Comparison of ENCODE assay signal across 21 cellular contexts in the genomic region with DNA sequence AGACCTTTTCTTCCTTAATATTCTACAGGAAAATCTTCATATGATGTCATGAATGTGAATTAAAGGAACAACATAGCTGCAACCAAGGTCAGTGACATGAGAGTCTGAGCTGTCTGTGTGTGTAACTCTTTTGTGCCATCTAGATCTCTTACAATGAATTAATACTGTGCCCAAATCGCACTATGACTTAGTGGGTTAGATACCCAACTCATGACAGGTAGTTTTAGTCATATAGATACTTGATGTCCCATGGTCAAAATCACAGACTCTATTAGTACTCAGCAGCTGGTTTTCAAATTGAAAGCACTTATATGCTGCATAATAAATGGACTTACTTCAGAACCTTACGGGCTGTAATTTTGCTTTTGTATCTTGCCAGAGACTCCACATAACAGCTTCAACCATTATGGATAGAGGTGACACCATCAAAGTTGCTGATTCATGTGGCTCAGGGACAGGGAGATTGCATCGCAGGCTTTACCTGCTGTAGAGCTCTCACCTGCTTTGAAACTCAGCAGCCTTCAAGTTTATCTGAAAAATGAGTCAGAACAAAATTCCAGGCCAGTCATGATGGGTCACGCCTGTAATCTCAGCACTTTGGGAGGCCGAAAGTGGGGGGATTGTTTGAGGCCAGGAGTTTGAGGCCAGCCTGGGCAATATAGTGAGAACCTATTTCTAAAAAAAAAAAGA. TPM values are rescaled to one million over a fixed set of nuclear protein-coding genes. Genes with fewer than 3 reads are reported as not detected.
DNase-seq lines count a peak whose midpoint lies in the region; ATAC-seq and TF ChIP-seq lines count a peak whose summit lies in the region.
"Had no signal": no experiment of that assay in that cellular context is flagged by ENCODE, and none has a peak within 500 bp of the region (broad histone marks: within the 10 kb centered on the region; RNA-seq: fewer than 3 reads in every experiment).

No MANE protein-coding gene starts in this region.

- peaks cover 5% of the 10 kb centered on the region for H3K27me3 ChIP-seq in transverse colon
- H3K27me3 ChIP-seq: BLaER1 had no signal

- H3K36me3 ChIP-seq in transverse colon = no peaks in the 10 kb centered on the region
- H3K36me3 ChIP-seq: BLaER1, HAP-1, MG63 had no signal

- ATAC-seq in activated naive CD4-positive, alpha-beta T cell treated with anti-CD3 and anti-CD28 coated beads, Interleukin-2, amount 50 U/mL, for 72 hours = peak; percentile 59 to 65
- ATAC-seq: Right ventricle myocardium inferior had no signal

- WGBS in transverse colon (ENCODE audit: low coverage in 1 of 2), 2 donors = 75 to 80% methylated on average over 2 to 5 of the region's 5 CpGs

- no peaks in the 10 kb centered on the region for H3K9me3 ChIP-seq in transverse colon
- H3K9me3 ChIP-seq: BLaER1, HAP-1, MG63 had no signal

- H3K27ac ChIP-seq in RWPE1 (no peak overlapping the region), transverse colon (no peak overlapping the region)
- H3K27ac ChIP-seq: BLaER1, GM23248 had no signal

- in situ Hi-C loops in transverse colon (cut with MboI; ENCODE audit: low pct_ligation_motif_present in 1 of 4, low pct_unique_long_range_greater_than_20kb in 1 of 4, low sequenced_read_pairs in 3 of 4) = loop anchor here in 1 of 4 donors (25.0 kb wide), 1 partner anchor 378 kb away; no protein-coding TSS in a partner anchor

- CTCF ChIA-PET in activated naive CD4-positive, alpha-beta T cell treated with anti-CD3 and anti-CD28 coated beads, Interleukin-2, amount 10 ng/mL, durations not matched to agents 7 days and 5 days (lab: Charles Lee) = no interaction called here
- CTCF ChIA-PET in RWPE1 (lab: Yijun Ruan, JAX) = interaction anchor here (0.6 to 1.1 kb wide), 2 partner anchors 48 to 53 kb away, joined by 3 to 4 read pairs; no protein-coding TSS in a partner anchor

- no peak for TF ChIP-seq CTCF in RWPE1 (conservative IDR thresholded peaks at IDR 0.05; ENCODE audit: low read depth)
- TF ChIP-seq CTCF in epithelial cell of esophagus (IDR thresholded peaks at IDR 0.05; ENCODE audit: insufficient read depth, low read depth, low read length, missing control alignments) = no peak
- no peak for TF ChIP-seq CTCF in type B pancreatic cell (conservative IDR thresholded peaks at IDR 0.05)
- no peak for TF ChIP-seq CTCF in transverse colon (IDR thresholded peaks at IDR 0.05)

- no peak overlapping the region for H3K4me3 Mint-ChIP-seq in activated naive CD4-positive, alpha-beta T cell treated with anti-CD3 and anti-CD28 coated beads, Interleukin-2, amount 10 ng/mL, durations not matched to agents 7 days and 5 days
- H3K4me3 Mint-ChIP-seq in type B pancreatic cell = no peak overlapping the region
- H3K4me3 Mint-ChIP-seq: CD4-positive, alpha-beta memory T cell; IgD-negative memory B cell had no signal

- H3K4me1 ChIP-seq in transverse colon = no peaks in the 10 kb centered on the region
- H3K4me1 ChIP-seq: BLaER1, HAP-1 had no signal

- DNase-seq in activated naive CD4-positive, alpha-beta T cell treated with anti-CD3 and anti-CD28 coated beads, Interleukin-2, amount 50 U/mL, for 72 hours (ENCODE audit: low spot score in 2 of 2) = no peak
- no peak for DNase-seq in activated naive CD4-positive, alpha-beta T cell treated with anti-CD3 and anti-CD28 coated beads, Interleukin-2, amount 10 ng/mL, durations not matched to agents 7 days and 5 days
- DNase-seq in RWPE1 (ENCODE audit: low spot score) (peak; percentile 15), epithelial cell of esophagus (ENCODE audit: low read depth) (peak; percentile 82), type B pancreatic cell (ENCODE audit: extremely low spot score, unreplicated experiment) (no peak), transverse colon (no peak), NK-92 (lab: John Stamatoyannopoulos, UW; ENCODE audit: unreplicated experiment) (no peak)
- DNase-seq: CD4-positive, alpha-beta memory T cell; GF-D8; GM23248; Kasumi-1; MG63; NCI-H1092; NCI-H1436 treated with DMSO at 0.1 percent for 48 hours; NCI-H2081 treated with DMSO at 0.1 percent for 48 hours; NCI-H748 treated with DMSO at 0.1 percent for 48 hours had no signal

- peaks cover 0 to 20% of the 10 kb centered on the region in 2 donors for H3K9me3 Mint-ChIP-seq in activated naive CD4-positive, alpha-beta T cell treated with anti-CD3 and anti-CD28 coated beads, Interleukin-2, amount 50 U/mL, for 72 hours
- peaks cover 6% of the 10 kb centered on the region for H3K9me3 Mint-ChIP-seq in activated naive CD4-positive, alpha-beta T cell treated with anti-CD3 and anti-CD28 coated beads, Interleukin-2, amount 10 ng/mL, durations not matched to agents 7 days and 5 days
- peaks cover 7% of the 10 kb centered on the region for H3K9me3 Mint-ChIP-seq in type B pancreatic cell

- TF ChIP-seq EP300 in transverse colon (IDR thresholded peaks at IDR 0.05; ENCODE audit: low read depth) = no peak

- peaks cover 21% of the 10 kb centered on the region for H3K27me3 Mint-ChIP-seq in activated naive CD4-positive, alpha-beta T cell treated with anti-CD3 and anti-CD28 coated beads, Interleukin-2, amount 10 ng/mL, durations not matched to agents 7 days and 5 days
- peaks cover 38% of the 10 kb centered on the region for H3K27me3 Mint-ChIP-seq in type B pancreatic cell

- H3K4me3 ChIP-seq in epithelial cell of esophagus (ENCODE audit: low read length) (no peak overlapping the region), transverse colon (no peak overlapping the region)
- H3K4me3 ChIP-seq: BLaER1, GM23248, HAP-1, MG63 had no signal

- H3K36me3 Mint-ChIP-seq in activated naive CD4-positive, alpha-beta T cell treated with anti-CD3 and anti-CD28 coated beads, Interleukin-2, amount 50 U/mL, for 72 hours = peaks cover 0 to 7% of the 10 kb centered on the region in 2 donors
- H3K36me3 Mint-ChIP-seq in activated naive CD4-positive, alpha-beta T cell treated with anti-CD3 and anti-CD28 coated beads, Interleukin-2, amount 10 ng/mL, durations not matched to agents 7 days and 5 days = no peaks in the 10 kb centered on the region
- no peaks in the 10 kb centered on the region for H3K36me3 Mint-ChIP-seq in type B pancreatic cell
- H3K36me3 Mint-ChIP-seq: CD4-positive, alpha-beta memory T cell; IgD-negative memory B cell had no signal

- H3K4me1 Mint-ChIP-seq in activated naive CD4-positive, alpha-beta T cell treated with anti-CD3 and anti-CD28 coated beads, Interleukin-2, amount 10 ng/mL, durations not matched to agents 7 days and 5 days = peaks cover under 1% of the 10 kb centered on the region
- H3K4me1 Mint-ChIP-seq in type B pancreatic cell (ENCODE audit: unreplicated experiment) = no peaks in the 10 kb centered on the region

- TF ChIP-seq POLR2A in transverse colon (IDR thresholded peaks at IDR 0.05) = no peak

- intact Hi-C loops in transverse colon (cut with DNase I; ENCODE audit: low total_unique reads) = no loop called here

- no peak overlapping the region for H3K27ac Mint-ChIP-seq in activated naive CD4-positive, alpha-beta T cell treated with anti-CD3 and anti-CD28 coated beads, Interleukin-2, amount 50 U/mL, for 72 hours
- no peak overlapping the region for H3K27ac Mint-ChIP-seq in activated naive CD4-positive, alpha-beta T cell treated with anti-CD3 and anti-CD28 coated beads, Interleukin-2, amount 10 ng/mL, durations not matched to agents 7 days and 5 days
- H3K27ac Mint-ChIP-seq in type B pancreatic cell = peak overlapping the region; percentile 64
- H3K27ac Mint-ChIP-seq: CD4-positive, alpha-beta memory T cell; IgD-negative memory B cell had no signal

- POLR2A ChIA-PET in RWPE1 (lab: Yijun Ruan, JAX; ENCODE audit: low non-redundant PET) = interaction anchor here (0.7 kb wide), 1 partner anchor 50 kb away, joined by 3 read pairs; no protein-coding TSS in a partner anchor

RNA-seq across cellular contexts. Expression of a gene that starts 12.3 kb away (rescaled TPM):
- 10 to 100 TPM in 1 of 2 donors, 1 to 10 TPM in 1; 7.7 to 12.0 TPM for total RNA-seq in activated naive CD4-positive, alpha-beta T cell treated with anti-CD3 and anti-CD28 coated beads, Interleukin-2, amount 50 U/mL, for 72 hours
- total RNA-seq in type B pancreatic cell (ENCODE audit: low replicate concordance) (13.1 and 18.2 TPM in 2 replicates), transverse colon (100 to 1,000 TPM in 1 of 4 donors, 10 to 100 TPM in 3; 10.9 to 168 (median 17.8) TPM)

RNA-seq across cellular contexts. Expression of a gene that starts 12.6 kb away (rescaled TPM):
- total RNA-seq in activated naive CD4-positive, alpha-beta T cell treated with anti-CD3 and anti-CD28 coated beads, Interleukin-2, amount 50 U/mL, for 72 hours = 1 to 10 TPM in 1 of 2 donors, under 1 TPM in 1; 0.97 to 3.8 TPM
- 0.85 and 3.9 TPM in 2 replicates for total RNA-seq in type B pancreatic cell (ENCODE audit: low replicate concordance)
- 1 to 10 TPM in 3 of 4 donors, not detected in 1; 2.1 to 5.2 (median 2.6) TPM for total RNA-seq in transverse colon
- total RNA-seq: A673 had no signal

RNA-seq across cellular contexts. Expression of a gene that starts 34.0 kb away (rescaled TPM):
- 100 to 1,000 TPM; 110 to 145 TPM for total RNA-seq in activated naive CD4-positive, alpha-beta T cell treated with anti-CD3 and anti-CD28 coated beads, Interleukin-2, amount 50 U/mL, for 72 hours
- total RNA-seq in type B pancreatic cell (ENCODE audit: low replicate concordance) (1.6 and 7.7 TPM in 2 replicates), transverse colon (10 to 100 TPM in 3 of 4 donors, not detected in 1; 26.5 to 72.2 (median 37.4) TPM)
- total RNA-seq: A673 had no signal

Comparison
In these comparisons a context has a peak if more than half of its experiments do, and no peak if none do; other contexts are left out.
1. DNase-seq: peak in RWPE1 (single experiment) and epithelial cell of esophagus (single experiment); none in activated naive CD4-positive, alpha-beta T cell treated with anti-CD3 and anti-CD28 coated beads, Interleukin-2, amount 50 U/mL, for 72 hours (0 of 2), activated naive CD4-positive, alpha-beta T cell treated with anti-CD3 and anti-CD28 coated beads, Interleukin-2, amount 10 ng/mL, durations not matched to agents 7 days and 5 days (single experiment), type B pancreatic cell (single experiment), transverse colon (single experiment) and NK-92 (single experiment).